ENCODE assay signal across 22 cellular contexts in genomic region chr9:17929506-17929905, GRCh38.
A peak's percentile ranks its signal among the peaks of the same experiment; 100 is the strongest.
DNase-seq lines count a peak whose midpoint lies in the region; ATAC-seq, FAIRE-seq and TF ChIP-seq lines count a peak whose summit lies in the region.
"Had no signal": no experiment of that assay in that cellular context is flagged by ENCODE, and none has a peak within 500 bp of the region (broad histone marks: within the 10 kb centered on the region; RNA-seq: fewer than 3 reads in every experiment).

No MANE protein-coding gene starts in this region.

- no peaks in the 10 kb centered on the region for H4K20me1 ChIP-seq in GM12878 (ENCODE audit: control insufficient read depth, insufficient read depth)
- H4K20me1 ChIP-seq: BLaER1 had no signal

- no peak for TF ChIP-seq POLR2A in GM12878 (IDR thresholded peaks at IDR 0.05; ENCODE audit: low read depth, low read length)

- H3K79me2 ChIP-seq in GM12878 (ENCODE audit: control insufficient read depth, insufficient read depth, low read length), result no peaks in the 10 kb centered on the region

- H3K27me3 ChIP-seq in GM12878 (replicated peaks in 1 of 2; ENCODE audit: control insufficient read depth in 2 of 2, insufficient read depth in 2 of 2, low read length in 1 of 2), result no peaks in the 10 kb centered on the region; a peak in 1 of 4 replicates
- H3K27me3 ChIP-seq: BLaER1 had no signal

- TF ChIP-seq CTCF in GM12878 (IDR thresholded peaks at IDR 0.05 in 2 of 3, conservative IDR thresholded peaks at IDR 0.05 in 1 of 3; ENCODE audit: control insufficient read depth in 2 of 3, extremely low read depth in 1 of 3, insufficient read depth in 1 of 3, low read depth in 3 of 3, low read length in 3 of 3), result no peak

- H3K4me2 ChIP-seq in GM12878 (ENCODE audit: control insufficient read depth, insufficient read depth), result no peak overlapping the region
- H3K4me2 ChIP-seq: A549, BLaER1 had no signal

- POLR2A ChIA-PET in GM12878 (lab: Charles Lee), result no interaction called here

- no peaks in the 10 kb centered on the region for H3K36me3 ChIP-seq in GM12878 (ENCODE audit: control insufficient read depth in 2 of 2, insufficient read depth in 2 of 2, low read length in 1 of 2)
- H3K36me3 ChIP-seq: BLaER1 had no signal

- peak; percentile 58 for ATAC-seq in GM12878
- ATAC-seq: A549, HCT116, K562 had no signal

- no peak overlapping the region for H3K9ac ChIP-seq in GM12878 (ENCODE audit: control insufficient read depth, insufficient read depth, low read length)
- H3K9ac ChIP-seq: BLaER1, GM23248 had no signal

- FAIRE-seq in GM12878 (lab: Jason Lieb, UNC), result no peak
- FAIRE-seq: A549, GM12891, H54, HTR-8/SVneo, K562 had no signal

- TF ChIP-seq RAD21 in GM12878 (IDR thresholded peaks at IDR 0.05; ENCODE audit: insufficient read depth, low read depth, low read length), result no peak

- RAD21 ChIA-PET in GM12878 (lab: Charles Lee; ENCODE audit: unreplicated experiment), result no interaction called here

- in situ Hi-C loops in GM12878 (cut with MboI) (no loop called here), KBM-7 (cut with MboI; ENCODE audit: low pct_unique_long_range_greater_than_20kb, low sequenced_read_pairs) (no loop called here)

- WGBS in GM12878 (ENCODE audit: insufficient coverage, insufficient replicate concordance, low lambda C conversion rate, missing lambda C conversion rate), result 6% methylated on average over 2 of the region's 2 CpGs

- no peak overlapping the region for H2AFZ ChIP-seq in GM12878 (ENCODE audit: control insufficient read depth, low read depth, low read length)
- H2AFZ ChIP-seq: GM23248 had no signal

- TF ChIP-seq EP300 in GM12878 (IDR thresholded peaks at IDR 0.05; ENCODE audit: borderline replicate concordance in 1 of 2, control insufficient read depth in 1 of 2, low read depth in 2 of 2, low read length in 2 of 2), result no peak

- SMC1A ChIA-PET in GM12878 (lab: Charles Lee; ENCODE audit: uncharacterized antibody, unreplicated experiment), result interaction anchor here (0.7 kb wide), 1 partner anchor 446 kb away, joined by 3 read pairs; no protein-coding TSS in a partner anchor

- BruUV-seq in GM12878 (replicated peaks; lab: Mats Ljungman, UMichigan), result no TSS peak

- no peak overlapping the region for H3K27ac ChIP-seq in GM12878 (ENCODE audit: control insufficient read depth, insufficient read depth)
- H3K27ac ChIP-seq: 22Rv1, A549, BLaER1, GM23248 had no signal

- H3K4me1 ChIP-seq in GM12878 (ENCODE audit: control insufficient read depth, insufficient read depth, low read length), result no peaks in the 10 kb centered on the region
- H3K4me1 ChIP-seq: A549, BLaER1 had no signal

- CTCF ChIA-PET in GM12878 (lab: Yijun Ruan, JAX), result interaction anchor here (0.6 to 0.9 kb wide), 3 partner anchors 37 to 268 kb away, joined by 3 to 4 read pairs (median 3); no protein-coding TSS in a partner anchor

- intact Hi-C loops in GM12878 (cut with micrococcal nuclease; ENCODE audit: unreplicated experiment), result no loop called here

- DNase-seq in DMS53 (lab: John Stamatoyannopoulos, UW), result peak; percentile 20
- DNase-seq in DMS53 treated with DMSO at 0.1 percent for 48 hours (lab: John Stamatoyannopoulos, UW; ENCODE audit: unreplicated experiment), result no peak
- DNase-seq in NCI-H69 (lab: John Stamatoyannopoulos, UW), result peak; percentile 22
- DNase-seq in GM12878 (ENCODE audit: low read depth, low spot score), result no peak
- DNase-seq in stimulated activated CD8-positive, alpha-beta memory T cell treated with anti-CD3 and anti-CD28 coated beads, Interleukin-4, amount 100 ng/mL, for 48 hours, result no peak
- no peak for DNase-seq in activated T-cell treated with anti-CD3 and anti-CD28 coated beads for 4 hours
- no peak for DNase-seq in KBM-7
- DNase-seq: CD4-positive, alpha-beta memory T cell; DMS153; DND-41; EL; GM23248; HFFc6; IMR-90 had no signal

- no peaks in the 10 kb centered on the region for H3K9me3 ChIP-seq in GM12878 (replicated peaks; ENCODE audit: control insufficient read depth, insufficient read depth, low read length)
- H3K9me3 ChIP-seq: A549, BLaER1 had no signal

- no peak overlapping the region for H3K4me3 ChIP-seq in GM12878
- H3K4me3 ChIP-seq: A549, BLaER1, GM23248, K562 had no signal

TF ChIP-seq in GM12878, 131 proteins besides CTCF, POLR2A, EP300 and RAD21:
- TF ChIP-seq CHD1 (IDR thresholded peaks at IDR 0.05; ENCODE audit: low read depth, low read length) (no peak), SPI1 (IDR thresholded peaks at IDR 0.05; ENCODE audit: borderline replicate concordance, insufficient read depth, low read depth, low read length) (peak; percentile 18; the same call in 1 of the 2 replicates)

Comparison
In these comparisons a context has a peak if more than half of its experiments do, and no peak if none do; other contexts are left out.
1. DNase-seq: peak in DMS53 (single experiment) and NCI-H69 (single experiment); none in DMS53 treated with DMSO at 0.1 percent for 48 hours (single experiment), GM12878 (single experiment), stimulated activated CD8-positive, alpha-beta memory T cell treated with anti-CD3 and anti-CD28 coated beads, Interleukin-4, amount 100 ng/mL, for 48 hours (single experiment), activated T-cell treated with anti-CD3 and anti-CD28 coated beads for 4 hours (single experiment) and KBM-7 (single experiment).